In the genomic region with DNA sequence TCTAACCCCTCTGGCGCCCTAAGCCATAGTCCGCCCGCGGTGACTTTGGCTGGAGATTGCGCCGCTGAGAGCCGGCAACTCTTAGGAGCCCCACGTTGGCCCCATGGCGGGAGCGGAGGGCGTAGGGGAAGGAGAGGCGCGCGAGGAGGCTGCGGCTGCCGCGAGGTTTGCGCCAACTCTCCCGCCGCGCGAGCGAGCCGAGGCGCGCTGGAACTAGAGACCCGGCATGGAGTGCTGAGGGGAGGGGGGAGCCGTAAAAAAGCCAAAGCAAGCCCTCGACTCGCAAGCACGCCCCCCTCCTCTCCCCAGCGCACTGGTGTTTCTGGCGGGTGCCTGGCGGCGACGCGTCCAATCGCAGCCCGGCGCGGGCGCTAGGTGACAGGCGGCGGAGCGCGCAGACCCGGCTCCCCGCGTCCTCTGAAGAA, we compare ENCODE assay signal across 9 cellular contexts. TPM values are rescaled to one million over a fixed set of nuclear protein-coding genes. Genes with fewer than 3 reads are reported as not detected.
DNase-seq lines count a peak whose midpoint lies in the region; ATAC-seq, FAIRE-seq and TF ChIP-seq lines count a peak whose summit lies in the region.
"Had no signal": no experiment of that assay in that cellular context is flagged by ENCODE, and none has a peak within 500 bp of the region (broad histone marks: within the 10 kb centered on the region; RNA-seq: fewer than 3 reads in every experiment).

A gene with protein sequence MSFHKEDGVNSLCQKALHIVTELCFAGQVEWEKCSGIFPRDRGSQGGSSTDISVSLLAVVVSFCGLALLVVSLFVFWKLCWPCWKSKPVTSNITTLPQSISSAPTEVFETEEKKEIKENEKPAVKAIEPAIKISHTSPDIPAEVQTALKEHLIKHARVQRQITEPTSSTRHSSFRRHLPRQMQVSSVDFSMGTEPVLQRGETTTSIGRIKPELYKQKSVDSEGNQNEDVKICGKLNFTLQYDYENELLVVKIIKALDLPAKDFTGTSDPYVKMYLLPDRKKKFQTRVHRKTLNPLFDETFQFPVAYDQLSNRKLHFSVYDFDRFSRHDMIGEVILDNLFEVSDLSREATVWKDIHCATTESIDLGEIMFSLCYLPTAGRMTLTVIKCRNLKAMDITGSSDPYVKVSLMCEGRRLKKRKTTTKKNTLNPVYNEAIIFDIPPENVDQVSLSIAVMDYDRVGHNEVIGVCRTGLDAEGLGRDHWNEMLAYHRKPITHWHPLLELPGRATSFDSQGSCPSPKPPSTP (minus strand): TSS at position 233 of the 425 bp plus-strand sequence. CDS start 297 bp downstream, outside the sequence.

- peak within 1 kb of the TSS; percentile 81 for H2AFZ ChIP-seq in H1 (ENCODE audit: low read length)

- no peak within 1 kb of the TSS for H4K5ac ChIP-seq in H1 (ENCODE audit: insufficient read length, low read depth, low read length)

- H3K4me3 Mint-ChIP-seq in nephron: peak within 1 kb of the TSS; percentile 92 to 97 (median 96)

- H2BK20ac ChIP-seq in H1 (ENCODE audit: low read length): 0 out of 2 replicates have a peak within 1 kb of the TSS, but pooled peaks have one; percentile 21

- peaks cover 0 to 6% (median 0%) of the 10 kb centered on the region in 4 experiments; a peak in 2 of 7 replicates for H3K4me1 ChIP-seq in H1 (replicated peaks in 1 of 4; ENCODE audit: control insufficient read depth in 3 of 4, insufficient read depth in 4 of 4, low read length in 3 of 4)

- H3K9me3 Mint-ChIP-seq in nephron: no peaks in the 10 kb centered on the region

- H3K79me1 ChIP-seq in H1 (ENCODE audit: low read depth, low read length): no peaks in the 10 kb centered on the region

- no peak within 1 kb of the TSS for H4K91ac ChIP-seq in H1 (replicated peaks; ENCODE audit: insufficient read length, low read length)

- 0 out of 4 replicates have a peak, but pooled peaks cover 0 to 5% of the 10 kb centered on the region in 2 experiments for H3K79me2 ChIP-seq in H1 (ENCODE audit: control insufficient read depth in 1 of 2, insufficient read depth in 2 of 2, low read length in 2 of 2)

- peak within 1 kb of the TSS; percentile 85 to 88 (median 86) for H3K27ac Mint-ChIP-seq in nephron

- H3K27me3 Mint-ChIP-seq in nephron (ENCODE audit: low read depth): peaks cover 81% of the 10 kb centered on the region

- H2BK5ac ChIP-seq in H1 (ENCODE audit: low read depth, low read length): no peak within 1 kb of the TSS

- TF ChIP-seq POLR2A in H1 (IDR thresholded peaks at IDR 0.05; ENCODE audit: control extremely low read depth in 1 of 2, low read depth in 2 of 2, low read length in 2 of 2): no peak

- H3K36me3 ChIP-seq in H1 (ENCODE audit: control insufficient read depth in 2 of 4, insufficient read depth in 4 of 4, low read length in 3 of 4): no peaks in the 10 kb centered on the region

- no peaks in the 10 kb centered on the region for H3K9me3 ChIP-seq in H1 (ENCODE audit: insufficient read depth in 2 of 2, low read depth in 1 of 2, low read length in 1 of 2)

- peak within 1 kb of the TSS; percentile 58 to 78 (median 73) for H3K4me3 ChIP-seq in H1 (ENCODE audit: extremely low read depth in 1 of 4, insufficient read depth in 2 of 4, low read depth in 3 of 4, low read length in 4 of 4)

- no peak within 1 kb of the TSS for H3K14ac ChIP-seq in H1 (ENCODE audit: insufficient read length)

- TF ChIP-seq EP300 in H1 (IDR thresholded peaks at IDR 0.05; ENCODE audit: borderline replicate concordance in 1 of 2, low read depth in 2 of 2, low read length in 2 of 2): no peak

- peak in 1 of 2 experiments; percentile 2; a peak in 1 of 4 replicates for TF ChIP-seq RAD21 in H1 (IDR thresholded peaks at IDR 0.05 in 1 of 2, conservative IDR thresholded peaks at IDR 0.05 in 1 of 2; ENCODE audit: low read depth in 2 of 2, low read length in 2 of 2)

- CTCF ChIA-PET in H1 (lab: Charles Lee; ENCODE audit: partially characterized antibody): interaction anchor here (2.9 kb wide), 1 partner anchor 13 kb away, joined by 11 read pairs; no protein-coding TSS in a partner anchor

- H3K4me2 ChIP-seq in H1 (ENCODE audit: insufficient read depth in 1 of 2, low read depth in 2 of 2, low read length in 2 of 2): peak within 1 kb of the TSS; percentile 85 to 100

- H3K36me3 Mint-ChIP-seq in nephron (ENCODE audit: low read depth): no peaks in the 10 kb centered on the region

- H3K27me3 ChIP-seq in H1 (replicated peaks in 1 of 4; ENCODE audit: control insufficient read depth in 3 of 4, extremely low read depth in 1 of 4, insufficient read depth in 3 of 4, low read length in 3 of 4): peaks cover 8 to 32% (median 25%) of the 10 kb centered on the region in 4 experiments

- H2BK120ac ChIP-seq in H1 (replicated peaks; ENCODE audit: low read depth, low read length): no peak within 1 kb of the TSS

- peak within 1 kb of the TSS; percentile 91 for H4K8ac ChIP-seq in H1 (ENCODE audit: extremely low read depth, insufficient read depth, low read length)

- H4K20me1 ChIP-seq in H1 (replicated peaks in 1 of 2; ENCODE audit: control insufficient read depth in 1 of 2, insufficient read depth in 2 of 2, low read length in 2 of 2): no peaks in the 10 kb centered on the region

- H3K27ac ChIP-seq in H1 (ENCODE audit: low read depth, low read length): no peak within 1 kb of the TSS
- H3K27ac ChIP-seq: epithelial cell of prostate had no signal

- ATAC-seq in GM21367 (IDR thresholded peaks at IDR 0.05; ENCODE audit: unreplicated experiment): no peak

- peak within 1 kb of the TSS; percentile 38 to 73 (median 66) for H3K9ac ChIP-seq in H1 (replicated peaks in 1 of 4; ENCODE audit: extremely low read depth in 1 of 4, low read depth in 3 of 4, low read length in 3 of 4)

- no peak within 1 kb of the TSS for H3K23ac ChIP-seq in H1 (ENCODE audit: insufficient read length)

- H3K23me2 ChIP-seq in H1 (ENCODE audit: low read depth, low read length): peaks cover 13% of the 10 kb centered on the region

- no peak within 1 kb of the TSS for H3K4ac ChIP-seq in H1 (replicated peaks; ENCODE audit: insufficient read length, low read depth, low read length)

- DNase-seq in COR-L47 (lab: John Stamatoyannopoulos, UW): peak; percentile 10
- peak; percentile 47 to 62 for DNase-seq in NCI-H1930 (lab: John Stamatoyannopoulos, UW)
- DNase-seq in H1 (ENCODE audit: low read depth in 1 of 2, low spot score in 2 of 2): no peak
- no peak for DNase-seq in SIG-M5 treated with dmso at 0.1 percent for 504 hours (lab: John Stamatoyannopoulos, UW; ENCODE audit: unreplicated experiment)
- no peak for DNase-seq in EL
- no peak for DNase-seq in C1 segment of cervical spinal cord (lab: John Stamatoyannopoulos, UW)

- POLR2A ChIA-PET in H1 (lab: Charles Lee; ENCODE audit: partially characterized antibody): interaction anchor here (1.7 kb wide), 1 partner anchor 166 kb away, joined by 3 read pairs; no protein-coding TSS in a partner anchor

- no peak within 1 kb of the TSS for H3K56ac ChIP-seq in H1 (replicated peaks; ENCODE audit: insufficient read length, low read depth, low read length)

- peak within 1 kb of the TSS; percentile 91 for H2BK12ac ChIP-seq in H1 (ENCODE audit: low read depth, low read length)

- peaks cover 4% of the 10 kb centered on the region for H3K4me1 Mint-ChIP-seq in nephron

- TF ChIP-seq CTCF in H1 (IDR thresholded peaks at IDR 0.05; ENCODE audit: control extremely low read depth in 1 of 3, insufficient read depth in 1 of 3, low read depth in 1 of 3, low read length in 3 of 3) (no peak; a peak in 1 of 4 replicates), nephron (IDR thresholded peaks at IDR 0.05; ENCODE audit: unreplicated experiment in 3 of 3) (no peak)

- no peak within 1 kb of the TSS for H2AK5ac ChIP-seq in H1 (ENCODE audit: low read depth, low read length)

- no peak for FAIRE-seq in H1 (lab: Jason Lieb, UNC)

- WGBS in H1 (ENCODE audit: extremely low coverage in 1 of 2, insufficient coverage in 1 of 2, insufficient read length in 1 of 2, insufficient replicate concordance in 2 of 2, low coverage in 1 of 2, low lambda C conversion rate in 2 of 2, missing lambda C conversion rate in 1 of 2), 2 experiments: 0% methylated on average over 9 of the region's 49 CpGs; no CpG with 5 or more reads in 1 of the 2 experiments

- H3K18ac ChIP-seq in H1 (ENCODE audit: extremely low read depth, low read length): peak within 1 kb of the TSS; percentile 88

- H2BK15ac ChIP-seq in H1 (ENCODE audit: low read length): no peak within 1 kb of the TSS

TF ChIP-seq in H1, 55 proteins besides CTCF, POLR2A, EP300 and RAD21 (continues in another document):
- peak; percentile 24 for TF ChIP-seq KDM4A (IDR thresholded peaks at IDR 0.05; ENCODE audit: low read depth, low read length, severe bottlenecking)
- TF ChIP-seq BRCA1 (IDR thresholded peaks at IDR 0.05; ENCODE audit: low read depth, low read length): no peak
- no peak for TF ChIP-seq EGR1 (IDR thresholded peaks at IDR 0.05; ENCODE audit: borderline replicate concordance, low read depth, low read length)
- TF ChIP-seq RBBP5 (IDR thresholded peaks at IDR 0.05; ENCODE audit: borderline replicate concordance, low read depth, low read length): no peak; the same call in 1 of the 2 replicates
- peak; percentile 48 for TF ChIP-seq TAF1 (IDR thresholded peaks at IDR 0.05; ENCODE audit: low read depth, low read length)
- no peak for TF ChIP-seq BCL11A (IDR thresholded peaks at IDR 0.05; ENCODE audit: low read depth in 2 of 2, low read length in 2 of 2)
- TF ChIP-seq, protein P1, sequence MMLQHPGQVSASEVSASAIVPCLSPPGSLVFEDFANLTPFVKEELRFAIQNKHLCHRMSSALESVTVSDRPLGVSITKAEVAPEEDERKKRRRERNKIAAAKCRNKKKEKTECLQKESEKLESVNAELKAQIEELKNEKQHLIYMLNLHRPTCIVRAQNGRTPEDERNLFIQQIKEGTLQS (IDR thresholded peaks at IDR 0.05; ENCODE audit: insufficient read depth, low read depth, low read length): no peak
- no peak for TF ChIP-seq NANOG (IDR thresholded peaks at IDR 0.05; ENCODE audit: insufficient read depth, low read depth, low read length, poor library complexity, severe bottlenecking)
- TF ChIP-seq CHD2 (IDR thresholded peaks at IDR 0.05; ENCODE audit: low read length): peak; percentile 13; the same call in 1 of the 2 replicates
- no peak for TF ChIP-seq PHF8 (conservative IDR thresholded peaks at IDR 0.05; ENCODE audit: low read depth, low read length)
- TF ChIP-seq TBP (IDR thresholded peaks at IDR 0.05; ENCODE audit: low read depth, low read length): 0 out of 2 replicates have a peak, but pooled peaks have one; percentile 50
- TF ChIP-seq CBX8 (IDR thresholded peaks at IDR 0.05; ENCODE audit: borderline replicate concordance, low read depth, low read length): no peak

RNA-seq across cellular contexts. Expression of the gene that starts here (rescaled TPM):
- 2.6 and 3.2 TPM in 2 replicates for total RNA-seq in H1 (2021; fragmentation: NEBNext Ultra II Directional; extraction: Animal tissue kit (Norgen Biotek cat#: 25700))
- 0.60 and 0.97 TPM in 2 replicates for polyA plus RNA-seq in H1 (2011; rRNA removed)
- polyA plus RNA-seq in H1 (2011; cell fraction: cytosol; rRNA removed): 0.89 TPM
- 2.0 TPM for polyA plus RNA-seq in H1 (2011; cell fraction: nucleus; rRNA removed)
- 0.87 to 2.6 TPM (median 1.6 TPM) in 4 replicates for polyA plus RNA-seq in H1 (2012, experiment 1 of 2)
- polyA plus RNA-seq in H1 (2012, experiment 2 of 2): 0.24 TPM
- polyA plus RNA-seq in H1 (2013, experiment 1 of 2): 1.3 TPM
- polyA plus RNA-seq in H1 (2013, experiment 2 of 2): 1.2 TPM
- 6.0 and 6.3 TPM in 2 replicates for polyA minus RNA-seq in H1 (2011; rRNA and poly(A)+ RNA removed)
- 2.9 TPM for polyA minus RNA-seq in H1 (2011; cell fraction: cytosol; rRNA and poly(A)+ RNA removed)
- polyA minus RNA-seq in H1 (2011; cell fraction: nucleus; rRNA and poly(A)+ RNA removed): 8.1 TPM

Comparison
In these comparisons a context has a peak if more than half of its experiments do, and no peak if none do; other contexts are left out.
1. DNase-seq: peak in COR-L47 (single experiment) and NCI-H1930 (2 of 2); none in H1 (0 of 2), SIG-M5 treated with dmso at 0.1 percent for 504 hours (single experiment), EL (single experiment) and C1 segment of cervical spinal cord (0 of 14).